In genomic region chr6:15305496-15305895, GRCh38 we compare ENCODE assay signal across 12 cellular contexts. TPM values are rescaled to one million over a fixed set of nuclear protein-coding genes. Genes with fewer than 3 reads are reported as not detected.
DNase-seq lines count a peak whose midpoint lies in the region; ATAC-seq and TF ChIP-seq lines count a peak whose summit lies in the region.
"Had no signal": no experiment of that assay in that cellular context is flagged by ENCODE, and none has a peak within 500 bp of the region (broad histone marks: within the 10 kb centered on the region; RNA-seq: fewer than 3 reads in every experiment).

No MANE protein-coding gene starts in this region.

- H3K4me3 Mint-ChIP-seq in WTC11 (no peak overlapping the region; the same call in 1 of the 2 replicates), H9 (peak overlapping the region in 1 of 2 experiments; percentile 8; a peak in 1 of 5 replicates)
- H3K4me3 Mint-ChIP-seq in stimulated activated memory B cell treated with anti-CD40 and anti-IgM and Interleukin-4, amounts not matched to agents 10 μg/mL and 1 μg/mL and 100 μg/mL, for 72 hours, result peak overlapping the region; percentile 36

- no peaks in the 10 kb centered on the region for H3K79me1 ChIP-seq in H9 (ENCODE audit: insufficient read depth, low read depth, low read length, poor library complexity, severe bottlenecking)

- POLR2A ChIA-PET in WTC11 (lab: Charles Lee), result interaction anchor here (0.6 kb wide), 1 partner anchor 36 kb away, joined by 4 read pairs; no protein-coding TSS in a partner anchor

- no peak overlapping the region for H2BK15ac ChIP-seq in H9 (ENCODE audit: low read depth, low read length)

- no peak overlapping the region for H4K91ac ChIP-seq in H9 (ENCODE audit: insufficient read length, low read depth, low read length)

- H3K14ac ChIP-seq in H9 (ENCODE audit: insufficient read depth, low read length), result no peak overlapping the region

- H3K9me3 ChIP-seq in H9 (ENCODE audit: control insufficient read depth, low read depth, low read length), result no peaks in the 10 kb centered on the region

- DNase-seq in activated CD8-positive, alpha-beta memory T cell treated with anti-CD3 and anti-CD28 coated beads for 24 hours, result peak; percentile 50
- DNase-seq in activated CD8-positive, alpha-beta memory T cell treated with anti-CD3 and anti-CD28 coated beads, Interleukin-2, amount 50 U/mL, for 48 hours, result no peak
- no peak for DNase-seq in WTC11 (ENCODE audit: low spot score)
- DNase-seq in coronary artery (ENCODE audit: low spot score), result no peak
- DNase-seq in H9, result no peak
- DNase-seq: ACHN; stimulated activated naive CD4-positive, alpha-beta T cell treated with Interleukin-2 at 50 U/mL for 16 hours had no signal

- peaks cover 2% of the 10 kb centered on the region for H4K20me1 ChIP-seq in H9 (ENCODE audit: control insufficient read depth, insufficient read depth, insufficient read length)

- H3K4me1 Mint-ChIP-seq in WTC11, result peaks cover 87% of the 10 kb centered on the region
- H3K4me1 Mint-ChIP-seq in stimulated activated memory B cell treated with anti-CD40 and anti-IgM and Interleukin-4, amounts not matched to agents 10 μg/mL and 1 μg/mL and 100 μg/mL, for 72 hours, result peaks cover 79% of the 10 kb centered on the region
- peaks cover 72 to 73% of the 10 kb centered on the region in 2 experiments for H3K4me1 Mint-ChIP-seq in H9

- H3K9ac ChIP-seq in H9 (ENCODE audit: extremely low read depth, insufficient read length, low read length), result no peak overlapping the region

- no peak overlapping the region for H4K5ac ChIP-seq in H9 (ENCODE audit: insufficient read length, low read depth, low read length)

- TF ChIP-seq CTCF in WTC11 (IDR thresholded peaks at IDR 0.05), result no peak
- no peak for TF ChIP-seq CTCF in coronary artery (IDR thresholded peaks at IDR 0.05)
- TF ChIP-seq CTCF in H9 (conservative IDR thresholded peaks at IDR 0.05), result no peak

- ATAC-seq in HG02840 (IDR thresholded peaks at IDR 0.05; ENCODE audit: low FRiP score, unreplicated experiment) (peak; percentile 55), WTC11 (no peak), HG02763 (IDR thresholded peaks at IDR 0.05; ENCODE audit: unreplicated experiment) (no peak)
- ATAC-seq in stimulated activated memory B cell treated with anti-CD40 and anti-IgM and Interleukin-4, amounts not matched to agents 10 μg/mL and 1 μg/mL and 100 μg/mL, for 72 hours, result no peak

- no peak overlapping the region for H3K23ac ChIP-seq in H9 (ENCODE audit: insufficient read length, low read depth, low read length)

- no peak overlapping the region for H2BK12ac ChIP-seq in H9 (ENCODE audit: insufficient read length, low read depth, low read length)

- H3K9me3 Mint-ChIP-seq in WTC11 (no peaks in the 10 kb centered on the region), H9 (no peaks in the 10 kb centered on the region)
- H3K9me3 Mint-ChIP-seq in stimulated activated memory B cell treated with anti-CD40 and anti-IgM and Interleukin-4, amounts not matched to agents 10 μg/mL and 1 μg/mL and 100 μg/mL, for 72 hours, result no peaks in the 10 kb centered on the region

- no peak overlapping the region for H3K18ac ChIP-seq in H9 (ENCODE audit: insufficient read length, low read depth, low read length)

- H3K23me2 ChIP-seq in H9 (ENCODE audit: insufficient read length, low read depth, low read length, poor library complexity, severe bottlenecking), result no peaks in the 10 kb centered on the region

- H3T11ph ChIP-seq in H9 (ENCODE audit: low read length), result no peak overlapping the region

- H3K27me3 ChIP-seq in H9 (ENCODE audit: insufficient read depth, low read length), result no peaks in the 10 kb centered on the region

- H3K27me3 Mint-ChIP-seq in WTC11 (ENCODE audit: low read depth), result no peaks in the 10 kb centered on the region
- no peaks in the 10 kb centered on the region for H3K27me3 Mint-ChIP-seq in stimulated activated memory B cell treated with anti-CD40 and anti-IgM and Interleukin-4, amounts not matched to agents 10 μg/mL and 1 μg/mL and 100 μg/mL, for 72 hours
- H3K27me3 Mint-ChIP-seq in H9 (ENCODE audit: low read depth), result no peaks in the 10 kb centered on the region

- H3K4me1 ChIP-seq in H9 (ENCODE audit: insufficient read depth, low read length), result peaks cover 22% of the 10 kb centered on the region; the same call in 1 of the 2 replicates

- H2AK5ac ChIP-seq in H9 (ENCODE audit: insufficient read length, low read length), result no peak overlapping the region

- no peak overlapping the region for H2BK5ac ChIP-seq in H9 (ENCODE audit: insufficient read length, low read length)

- CTCF ChIA-PET in WTC11 (lab: Charles Lee), result interaction anchor here (0.7 to 1.2 kb wide), 2 partner anchors 22 to 607 kb away, joined by 3 to 4 read pairs; no protein-coding TSS in a partner anchor

- no peak overlapping the region for H3K4me2 ChIP-seq in H9 (ENCODE audit: insufficient read depth, insufficient read length, low read length)

- no peak overlapping the region for H3K4ac ChIP-seq in H9 (ENCODE audit: low read depth, low read length)

- no peak overlapping the region for H4K8ac ChIP-seq in H9 (replicated peaks; ENCODE audit: insufficient read length, low read depth, low read length)

- no peak overlapping the region for H3K56ac ChIP-seq in H9 (ENCODE audit: insufficient read length, low read depth, low read length)

- no peak overlapping the region for H3K27ac ChIP-seq in coronary artery
- no peak overlapping the region for H3K27ac ChIP-seq in H9 (ENCODE audit: insufficient read length, low read depth, low read length)

- peaks cover 94% of the 10 kb centered on the region for H3K79me2 ChIP-seq in H9 (ENCODE audit: insufficient read depth, low read length)

- no peak overlapping the region for H2BK20ac ChIP-seq in H9 (ENCODE audit: low read depth, low read length, poor library complexity, severe bottlenecking)

- H2BK120ac ChIP-seq in H9 (ENCODE audit: low read depth, low read length, poor library complexity, severe bottlenecking), result no peak overlapping the region

- peak overlapping the region; percentile 81 for H3K27ac Mint-ChIP-seq in WTC11
- peak overlapping the region; percentile 56 for H3K27ac Mint-ChIP-seq in stimulated activated memory B cell treated with anti-CD40 and anti-IgM and Interleukin-4, amounts not matched to agents 10 μg/mL and 1 μg/mL and 100 μg/mL, for 72 hours
- peak overlapping the region in 1 of 3 experiments; percentile 65; a peak in 4 of 7 replicates for H3K27ac Mint-ChIP-seq in H9

- no peak overlapping the region for H3K4me3 ChIP-seq in coronary artery
- H3K4me3 ChIP-seq: lung, skin epidermis had no signal

- 0 out of 2 replicates have a peak, but pooled peaks cover 5% of the 10 kb centered on the region for H3K36me3 Mint-ChIP-seq in WTC11
- H3K36me3 Mint-ChIP-seq in stimulated activated memory B cell treated with anti-CD40 and anti-IgM and Interleukin-4, amounts not matched to agents 10 μg/mL and 1 μg/mL and 100 μg/mL, for 72 hours, result no peaks in the 10 kb centered on the region
- peaks cover 2 to 15% (median 8%) of the 10 kb centered on the region in 3 experiments; a peak in 4 of 7 replicates for H3K36me3 Mint-ChIP-seq in H9 (ENCODE audit: insufficient read depth in 1 of 3, low read depth in 3 of 3)

- no peak overlapping the region for H2AFZ ChIP-seq in H9 (ENCODE audit: low read length)

TF ChIP-seq in WTC11, 78 proteins besides CTCF, POLR2A, EP300 and RAD21:
- TF ChIP-seq MLX (CRISPR knock-in tag; IDR thresholded peaks at IDR 0.05), result no peak
- no peak for TF ChIP-seq PRRX2 (CRISPR knock-in tag; IDR thresholded peaks at IDR 0.05)
- no peak for TF ChIP-seq TEAD1 (CRISPR knock-in tag; IDR thresholded peaks at IDR 0.05)
- TF ChIP-seq JUN (CRISPR knock-in tag; IDR thresholded peaks at IDR 0.05), result no peak
- TF ChIP-seq FOXJ3 (CRISPR knock-in tag; IDR thresholded peaks at IDR 0.05; ENCODE audit: borderline replicate concordance), result no peak
- TF ChIP-seq, protein P1, sequence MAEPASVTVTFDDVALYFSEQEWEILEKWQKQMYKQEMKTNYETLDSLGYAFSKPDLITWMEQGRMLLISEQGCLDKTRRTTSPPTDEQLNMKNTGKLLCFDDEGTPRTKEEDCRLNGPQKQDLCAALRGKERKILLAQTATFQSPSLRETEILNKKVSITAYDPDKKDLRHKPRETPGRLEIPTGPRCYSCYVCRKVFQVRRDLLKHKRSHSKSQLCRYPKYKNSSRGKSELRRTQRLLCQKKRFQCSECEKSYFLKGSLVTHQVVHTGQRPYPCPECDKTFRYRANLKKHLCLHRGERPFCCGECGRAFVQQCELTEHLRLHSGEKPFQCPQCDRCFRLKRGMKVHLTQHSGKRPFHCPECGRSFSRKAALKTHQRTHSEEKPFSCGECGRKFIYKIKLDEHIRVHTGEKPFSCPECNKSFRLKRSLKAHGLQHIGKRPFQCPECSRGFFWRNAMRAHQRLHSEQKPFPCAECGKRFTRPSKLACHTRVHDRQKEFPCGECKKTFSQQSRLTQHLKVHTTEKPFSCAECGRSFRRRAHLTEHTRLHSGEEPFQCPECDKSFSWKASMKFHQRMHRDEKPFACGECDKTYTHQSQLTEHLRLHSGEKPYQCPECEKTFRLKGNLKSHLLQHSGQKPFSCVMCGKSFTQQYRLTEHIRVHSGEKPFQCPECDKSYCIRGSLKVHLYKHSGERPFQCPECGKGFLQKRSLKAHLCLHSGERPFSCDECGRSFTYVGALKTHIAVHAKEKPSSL (CRISPR knock-in tag; conservative IDR thresholded peaks at IDR 0.05), result no peak

RNA-seq across cellular contexts. Expression of gene JARID2, which starts 59.6 kb away (rescaled TPM):
- total RNA-seq in WTC11 (2021) (166 to 180 TPM (median 167 TPM) in 3 replicates), H9 (2021) (174 and 181 TPM in 2 replicates)
